8 cellular contexts compared by ENCODE assay signal in genomic region chr10:78023741-78024140, GRCh38.
"Had no signal": no experiment of that assay in that cellular context is flagged by ENCODE, and none has a peak within 500 bp of the region (broad histone marks: within the 10 kb centered on the region; RNA-seq: fewer than 3 reads in every experiment).

No MANE protein-coding gene starts in this region.

- H3K4me3 ChIP-seq: GM12878 had no signal

- FAIRE-seq: G401.6, GM12878, GM12891, GM12892, GM18507, GM19239 had no signal

- ATAC-seq: GM12878 had no signal

- DNase-seq: GDM1, GF-D8 had no signal
